ENCODE assay signal across 11 cellular contexts in the genomic region with DNA sequence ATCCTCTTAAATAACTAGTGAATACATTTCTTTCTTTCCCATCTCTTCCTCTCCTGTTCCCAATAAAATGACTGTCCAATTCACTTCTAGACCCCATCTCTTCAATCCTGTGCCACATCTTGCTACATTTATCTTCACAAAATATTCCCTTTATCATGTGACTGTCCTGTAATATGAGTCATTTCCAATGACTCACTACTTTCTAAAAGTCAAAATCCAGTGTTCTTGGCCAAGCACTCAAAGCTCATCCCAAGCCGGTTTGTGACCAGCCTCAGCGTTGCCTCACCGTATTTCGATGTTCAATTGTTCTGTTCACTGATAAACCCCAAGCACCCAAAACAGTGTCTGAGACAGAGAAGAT.
DNase-seq lines count a peak whose midpoint lies in the region; FAIRE-seq and TF ChIP-seq lines count a peak whose summit lies in the region.
"Had no signal": no experiment of that assay in that cellular context is flagged by ENCODE, and none has a peak within 500 bp of the region (broad histone marks: within the 10 kb centered on the region; RNA-seq: fewer than 3 reads in every experiment).

No MANE protein-coding gene starts in this region.

- H3K27me3 ChIP-seq in bronchial epithelial cell (ENCODE audit: control insufficient read depth, insufficient read depth, low read length), result no peaks in the 10 kb centered on the region

- peak; percentile 71 for DNase-seq in LHCN-M2 (ENCODE audit: low read depth)
- peak; percentile 88 for DNase-seq in bronchial epithelial cell (ENCODE audit: low read depth)
- peak; percentile 30 for DNase-seq in kidney glomerular epithelial cell (lab: John Stamatoyannopoulos, UW)
- no peak for DNase-seq in type B pancreatic cell (ENCODE audit: extremely low spot score, unreplicated experiment)
- no peak for DNase-seq in pons (ENCODE audit: low spot score)
- DNase-seq in NCI-H69 (lab: John Stamatoyannopoulos, UW), result no peak
- no peak for DNase-seq in GM20000 (ENCODE audit: low spot score)
- DNase-seq: activated CD4-positive, alpha-beta memory T cell treated with anti-CD3 and anti-CD28 coated beads, Interleukin-2, amount 10 ng/mL, durations not matched to agents 7 days and 5 days; head of caudate nucleus; NCI-H187 treated with DMSO at 0.1 percent for 48 hours had no signal

- peak overlapping the region; percentile 37 for H3K27ac Mint-ChIP-seq in type B pancreatic cell
- H3K27ac Mint-ChIP-seq: activated CD4-positive, alpha-beta memory T cell treated with anti-CD3 and anti-CD28 coated beads, Interleukin-2, amount 10 ng/mL, durations not matched to agents 7 days and 5 days had no signal

- H3K9me3 Mint-ChIP-seq in type B pancreatic cell, result peaks cover 4% of the 10 kb centered on the region
- H3K9me3 Mint-ChIP-seq: activated CD4-positive, alpha-beta memory T cell treated with anti-CD3 and anti-CD28 coated beads, Interleukin-2, amount 10 ng/mL, durations not matched to agents 7 days and 5 days; neural crest cell had no signal

- FAIRE-seq in bronchial epithelial cell (lab: Jason Lieb, UNC), result no peak

- no peak overlapping the region for H3K4me3 ChIP-seq in bronchial epithelial cell (ENCODE audit: low read depth, low read length)

- H3K36me3 ChIP-seq in bronchial epithelial cell (ENCODE audit: control insufficient read depth, insufficient read depth, low read length), result no peaks in the 10 kb centered on the region

- H3K36me3 Mint-ChIP-seq in type B pancreatic cell, result peaks cover under 1% of the 10 kb centered on the region

- peaks cover 41% of the 10 kb centered on the region for H3K4me1 Mint-ChIP-seq in type B pancreatic cell (ENCODE audit: unreplicated experiment)

- H3K4me3 Mint-ChIP-seq in type B pancreatic cell, result no peak overlapping the region
- H3K4me3 Mint-ChIP-seq: activated CD4-positive, alpha-beta memory T cell treated with anti-CD3 and anti-CD28 coated beads, Interleukin-2, amount 10 ng/mL, durations not matched to agents 7 days and 5 days; neural crest cell had no signal

- no peak for TF ChIP-seq CTCF in bronchial epithelial cell (IDR thresholded peaks at IDR 0.05; ENCODE audit: insufficient read depth, low read length, severe bottlenecking)
- TF ChIP-seq CTCF in type B pancreatic cell (conservative IDR thresholded peaks at IDR 0.05), result no peak
- no peak for TF ChIP-seq CTCF in GM20000 (IDR thresholded peaks at IDR 0.05; ENCODE audit: extremely low read depth, missing control alignments)

- no peaks in the 10 kb centered on the region for H3K27me3 Mint-ChIP-seq in type B pancreatic cell

Comparison
In these comparisons a context has a peak if more than half of its experiments do, and no peak if none do; other contexts are left out.
1. DNase-seq: peak in LHCN-M2 (single experiment), bronchial epithelial cell (single experiment) and kidney glomerular epithelial cell (single experiment); none in type B pancreatic cell (single experiment), pons (single experiment), NCI-H69 (single experiment) and GM20000 (single experiment).